ENCODE assay signal across 26 cellular contexts in the genomic region with DNA sequence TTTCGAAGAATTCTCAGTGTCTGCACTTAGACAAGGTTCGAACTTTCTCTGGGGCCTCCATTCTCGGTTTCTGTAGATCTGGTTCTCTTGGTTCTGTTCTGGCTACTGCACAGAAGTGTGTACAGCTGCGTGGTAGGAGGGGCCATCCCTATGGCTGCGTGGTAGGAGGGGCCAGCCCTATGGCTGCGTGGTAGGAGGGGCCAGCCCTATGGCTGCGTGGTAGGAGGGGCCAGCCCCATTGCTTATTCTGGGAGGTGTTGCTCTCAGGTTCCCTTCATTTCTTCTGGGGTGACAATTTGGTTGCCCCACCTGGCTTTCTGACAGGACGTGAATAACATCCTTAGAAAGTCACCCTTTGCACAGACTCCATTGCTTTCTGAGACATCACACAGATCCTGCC.
A peak's percentile ranks its signal among the peaks of the same experiment; 100 is the strongest.
DNase-seq lines count a peak whose midpoint lies in the region; ATAC-seq and TF ChIP-seq lines count a peak whose summit lies in the region.
"Had no signal": no experiment of that assay in that cellular context is flagged by ENCODE, and none has a peak within 500 bp of the region (broad histone marks: within the 10 kb centered on the region; RNA-seq: fewer than 3 reads in every experiment).

No MANE protein-coding gene starts in this region.

- no peak for TF ChIP-seq POLR2A in adrenal gland (IDR thresholded peaks at IDR 0.05)

- H2AFZ ChIP-seq in OCI-LY7 (ENCODE audit: low read length): no peak overlapping the region
- H2AFZ ChIP-seq: GM23248 had no signal

- BruUV-seq in OCI-LY7 (replicated peaks; lab: Mats Ljungman, UMichigan): no TSS peak

- CTCF ChIA-PET in OCI-LY7 (lab: Charles Lee; ENCODE audit: unreplicated experiment): no interaction called here

- POLR2A ChIA-PET in OCI-LY7 (lab: Charles Lee): no interaction called here

- H3K79me2 ChIP-seq in OCI-LY7 (ENCODE audit: insufficient read depth, low read depth, low read length): no peaks in the 10 kb centered on the region

- H3K4me1 ChIP-seq in right atrium auricular region (peaks cover 0 to 27% of the 10 kb centered on the region in 2 donors), OCI-LY7 (ENCODE audit: insufficient read depth, low read length, poor library complexity, severe bottlenecking) (peaks cover 18% of the 10 kb centered on the region), adrenal gland (replicated peaks in 1 of 2) (peaks cover 8 to 20% of the 10 kb centered on the region in 2 donors)
- H3K4me1 ChIP-seq: BE2C had no signal

- 80 to 87% (median 83%) methylated on average over 7 to 8 of the region's 8 CpGs for WGBS in adrenal gland, 4 donors

- H3K27me3 Mint-ChIP-seq in osteocyte (ENCODE audit: unreplicated experiment): peaks cover 10% of the 10 kb centered on the region

- peak; percentile 7 for DNase-seq in Right ventricle myocardium inferior (ENCODE audit: missing footprints)
- DNase-seq in right atrium auricular region (ENCODE audit: low spot score): no peak
- DNase-seq in OCI-LY7 (ENCODE audit: low spot score): no peak
- no peak for DNase-seq in left colon
- DNase-seq in osteocyte (ENCODE audit: extremely low spot score, unreplicated experiment): no peak
- DNase-seq in adrenal gland: no peak
- no peak for DNase-seq in NCI-H187 treated with DMSO at 0.1 percent for 48 hours (lab: John Stamatoyannopoulos, UW)
- no peak for DNase-seq in OCI-M1 (lab: John Stamatoyannopoulos, UW)
- DNase-seq: 8988T; ACHN; BE2C; CD8-positive, alpha-beta memory T cell; DMS 273 treated with DMSO at 0.1 percent for 48 hours; GM23248; H9; MG63; NCI-H1417; NCI-H1694 treated with DMSO at 0.1 percent for 48 hours; NCI-H2081 treated with DMSO at 0.1 percent for 48 hours; NCI-H2171 treated with DMSO at 0.1 percent for 48 hours; NCI-H345; NCI-H510A treated with DMSO at 0.1 percent for 48 hours; NCI-H748 treated with DMSO at 0.1 percent for 48 hours; NK-92 treated with Interleukin-12 subunit alpha and Interleukin-12 subunit beta, amount 100 ng/mL, for 24 hours; SJCRH30 had no signal

- no peaks in the 10 kb centered on the region for H3K27me3 ChIP-seq in right atrium auricular region
- no peaks in the 10 kb centered on the region for H3K27me3 ChIP-seq in adrenal gland
- H3K27me3 ChIP-seq: BE2C, MG63, SJCRH30 had no signal

- H3K4me3 ChIP-seq in right atrium auricular region (no peak overlapping the region), OCI-LY7 (ENCODE audit: low read depth, low read length, poor library complexity, severe bottlenecking) (no peak overlapping the region), adrenal gland (no peak overlapping the region)
- H3K4me3 ChIP-seq: GM23248, MG63, SJCRH30 had no signal

- TF ChIP-seq CTCF in right atrium auricular region (IDR thresholded peaks at IDR 0.05) (no peak), OCI-LY7 (conservative IDR thresholded peaks at IDR 0.05; ENCODE audit: low read length) (no peak), osteocyte (IDR thresholded peaks at IDR 0.05) (no peak), adrenal gland (IDR thresholded peaks at IDR 0.05) (no peak)

- H3K4me1 Mint-ChIP-seq in osteocyte (ENCODE audit: unreplicated experiment): peaks cover 33% of the 10 kb centered on the region
- H3K4me1 Mint-ChIP-seq: CD8-positive, alpha-beta memory T cell had no signal

- H3K9me2 ChIP-seq in OCI-LY7 (ENCODE audit: insufficient read depth, low read length): no peaks in the 10 kb centered on the region

- intact Hi-C loops in Right ventricle myocardium inferior (cut with DNase I) (no loop called here), OCI-LY7 (cut with micrococcal nuclease; ENCODE audit: unreplicated experiment) (no loop called here), left colon (cut with DNase I, micrococcal nuclease) (no loop called here), adrenal gland (cut with DNase I) (no loop called here)

- no peaks in the 10 kb centered on the region for H4K20me1 ChIP-seq in OCI-LY7 (ENCODE audit: insufficient read depth, low read length)

- no peak for ATAC-seq in Right ventricle myocardium inferior
- peak; percentile 30 for ATAC-seq in left colon

- H3K4me3 Mint-ChIP-seq in osteocyte (ENCODE audit: unreplicated experiment): no peak overlapping the region
- H3K4me3 Mint-ChIP-seq: CD8-positive, alpha-beta memory T cell had no signal

- no peaks in the 10 kb centered on the region for H3K36me3 ChIP-seq in right atrium auricular region
- no peaks in the 10 kb centered on the region for H3K36me3 ChIP-seq in OCI-LY7 (ENCODE audit: insufficient read depth, low read length)
- no peaks in the 10 kb centered on the region for H3K36me3 ChIP-seq in adrenal gland (replicated peaks in 1 of 2)
- H3K36me3 ChIP-seq: BE2C, MG63, SJCRH30 had no signal

- H3K27ac ChIP-seq in right atrium auricular region (no peak overlapping the region), OCI-LY7 (ENCODE audit: low read depth, low read length, poor library complexity, severe bottlenecking) (no peak overlapping the region), adrenal gland (no peak overlapping the region)
- H3K27ac ChIP-seq: GM23248, SJCRH30 had no signal

- peak overlapping the region; percentile 45; the same call in 1 of the 2 replicates for H3K4me2 ChIP-seq in OCI-LY7 (ENCODE audit: low read length)

- no peaks in the 10 kb centered on the region for H3K36me3 Mint-ChIP-seq in osteocyte (ENCODE audit: unreplicated experiment)
- H3K36me3 Mint-ChIP-seq: CD8-positive, alpha-beta memory T cell had no signal

- H3K27ac Mint-ChIP-seq in osteocyte (ENCODE audit: unreplicated experiment): no peak overlapping the region
- H3K27ac Mint-ChIP-seq: CD14-positive monocyte; CD8-positive, alpha-beta memory T cell; H9 had no signal

- H3K9me3 ChIP-seq in right atrium auricular region (no peaks in the 10 kb centered on the region), OCI-LY7 (ENCODE audit: low read length) (no peaks in the 10 kb centered on the region), adrenal gland (replicated peaks in 1 of 3) (no peaks in the 10 kb centered on the region)
- H3K9me3 ChIP-seq: BE2C, MG63, SJCRH30 had no signal

- peaks cover 6% of the 10 kb centered on the region for H3K9me3 Mint-ChIP-seq in osteocyte (ENCODE audit: unreplicated experiment)
- H3K9me3 Mint-ChIP-seq: CD8-positive, alpha-beta memory T cell had no signal
